ENCODE assay signal across 13 cellular contexts in the genomic region with DNA sequence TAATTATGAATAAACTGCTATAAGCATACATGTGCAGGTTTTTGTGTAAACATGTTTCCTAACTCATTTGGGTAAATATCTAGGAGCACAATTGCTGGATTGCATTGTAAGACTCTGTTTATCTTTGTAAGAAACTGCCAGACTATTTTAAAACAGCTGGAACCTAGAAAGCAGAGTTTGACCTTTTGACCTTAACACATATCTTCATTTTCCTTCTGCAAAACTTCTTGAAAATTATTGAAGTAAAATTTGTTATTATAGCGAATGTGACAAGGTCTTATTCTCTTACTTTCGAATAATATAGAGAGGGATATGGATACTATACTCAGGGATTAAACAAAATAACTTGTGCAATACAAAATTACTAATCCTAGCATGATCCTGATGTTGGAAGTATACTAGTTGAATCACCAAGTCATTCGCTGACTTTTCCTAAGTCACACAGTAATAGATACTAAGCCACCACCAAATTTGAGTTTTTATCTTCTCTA.
DNase-seq lines count a peak whose midpoint lies in the region; ATAC-seq lines count a peak whose summit lies in the region.
"Had no signal": no experiment of that assay in that cellular context is flagged by ENCODE, and none has a peak within 500 bp of the region (broad histone marks: within the 10 kb centered on the region; RNA-seq: fewer than 3 reads in every experiment).

No MANE protein-coding gene starts in this region.

- H3K27ac ChIP-seq in SK-N-MC, result peak overlapping the region; percentile 95

- H3K36me3 ChIP-seq in SK-N-MC (ENCODE audit: insufficient read depth, low read length), result no peaks in the 10 kb centered on the region

- DNase-seq in NCI-H526 treated with DMSO at 0.1 percent for 48 hours (lab: John Stamatoyannopoulos, UW), result peak; percentile 30
- DNase-seq in NCI-H526 (lab: John Stamatoyannopoulos, UW), result no peak
- DNase-seq in SK-N-MC (ENCODE audit: low read depth, low spot score), result no peak
- DNase-seq in fibroblast of gingiva (ENCODE audit: low read depth), result peak; percentile 70
- no peak for DNase-seq in stimulated activated effector memory CD8-positive, alpha-beta T cell treated with anti-CD3 and anti-CD28 coated beads, Interleukin-12 subunit alpha, Interleukin-12 subunit beta, amount 100 ng/mL, for 72 hours (ENCODE audit: low spot score in 2 of 2)
- DNase-seq in Kasumi-1 (lab: John Stamatoyannopoulos, UW), result no peak
- no peak for DNase-seq in DMS79 (lab: John Stamatoyannopoulos, UW)
- DNase-seq: 8988T; activated naive CD8-positive, alpha-beta T cell treated with anti-CD3 and anti-CD28 coated beads, Interleukin-2, amount 10 ng/mL, durations not matched to agents 7 days and 5 days; NCI-H345; stimulated activated CD8-positive, alpha-beta memory T cell treated with anti-CD3 and anti-CD28 coated beads, Interleukin-4, amount 100 ng/mL, for 48 hours had no signal

- H3K4me3 ChIP-seq in SK-N-MC, result no peak overlapping the region

- H3K4me1 Mint-ChIP-seq in stimulated activated effector memory CD8-positive, alpha-beta T cell treated with anti-CD3 and anti-CD28 coated beads, Interleukin-12 subunit alpha, Interleukin-12 subunit beta, amount 100 ng/mL, for 72 hours, result peaks cover 24% of the 10 kb centered on the region

- no peak for ATAC-seq in stimulated activated effector memory CD8-positive, alpha-beta T cell treated with anti-CD3 and anti-CD28 coated beads, Interleukin-12 subunit alpha, Interleukin-12 subunit beta, amount 100 ng/mL, for 72 hours
- no peak for ATAC-seq in GM19452 (IDR thresholded peaks at IDR 0.05; ENCODE audit: unreplicated experiment)

- H3K36me3 Mint-ChIP-seq in stimulated activated effector memory CD8-positive, alpha-beta T cell treated with anti-CD3 and anti-CD28 coated beads, Interleukin-12 subunit alpha, Interleukin-12 subunit beta, amount 100 ng/mL, for 72 hours, result peaks cover 6% of the 10 kb centered on the region

- H3K27ac Mint-ChIP-seq in stimulated activated effector memory CD8-positive, alpha-beta T cell treated with anti-CD3 and anti-CD28 coated beads, Interleukin-12 subunit alpha, Interleukin-12 subunit beta, amount 100 ng/mL, for 72 hours, result peak overlapping the region; percentile 76

- H3K9me3 Mint-ChIP-seq in stimulated activated effector memory CD8-positive, alpha-beta T cell treated with anti-CD3 and anti-CD28 coated beads, Interleukin-12 subunit alpha, Interleukin-12 subunit beta, amount 100 ng/mL, for 72 hours, result no peaks in the 10 kb centered on the region

- H3K4me3 Mint-ChIP-seq in stimulated activated effector memory CD8-positive, alpha-beta T cell treated with anti-CD3 and anti-CD28 coated beads, Interleukin-12 subunit alpha, Interleukin-12 subunit beta, amount 100 ng/mL, for 72 hours, result peak overlapping the region; percentile 33

- H3K9ac ChIP-seq in SK-N-MC (ENCODE audit: insufficient read length), result no peak overlapping the region
- H3K9ac ChIP-seq: parathyroid adenoma had no signal

- H3K9me3 ChIP-seq in SK-N-MC (ENCODE audit: low read depth, low read length), result no peaks in the 10 kb centered on the region

Comparison
In these comparisons a context has a peak if more than half of its experiments do, and no peak if none do; other contexts are left out.
1. DNase-seq: peak in NCI-H526 treated with DMSO at 0.1 percent for 48 hours (single experiment) and fibroblast of gingiva (single experiment); none in NCI-H526 (0 of 2), SK-N-MC (single experiment), stimulated activated effector memory CD8-positive, alpha-beta T cell treated with anti-CD3 and anti-CD28 coated beads, Interleukin-12 subunit alpha, Interleukin-12 subunit beta, amount 100 ng/mL, for 72 hours (0 of 2), Kasumi-1 (0 of 2) and DMS79 (single experiment).